In genomic region chr4:47990145-47990544, GRCh38 we compare ENCODE assay signal across 17 cellular contexts. TPM values are rescaled to one million over a fixed set of nuclear protein-coding genes. Genes with fewer than 3 reads are reported as not detected.
DNase-seq lines count a peak whose midpoint lies in the region; ATAC-seq and TF ChIP-seq lines count a peak whose summit lies in the region.
"Had no signal": no experiment of that assay in that cellular context is flagged by ENCODE, and none has a peak within 500 bp of the region (broad histone marks: within the 10 kb centered on the region; RNA-seq: fewer than 3 reads in every experiment).

No MANE protein-coding gene starts in this region.

- no peaks in the 10 kb centered on the region for H3F3A ChIP-seq in PC-3 (ENCODE audit: low read length, unreplicated experiment)

- H2AFZ ChIP-seq in PC-3 (ENCODE audit: low read length), result no peak overlapping the region
- H2AFZ ChIP-seq: GM23248 had no signal

- H3K4me3 ChIP-seq in PC-3 (ENCODE audit: low read length) (no peak overlapping the region), choroid plexus epithelial cell (ENCODE audit: low read depth, low read length) (no peak overlapping the region)
- H3K4me3 ChIP-seq: A549, GM23248 had no signal

- H3K36me3 ChIP-seq in PC-3 (ENCODE audit: low read depth, low read length), result no peaks in the 10 kb centered on the region

- no TSS peak for BruUV-seq in PC-3 (replicated peaks; lab: Mats Ljungman, UMichigan)

- H3K79me2 ChIP-seq in PC-3 (ENCODE audit: low read length), result no peaks in the 10 kb centered on the region

- no peaks in the 10 kb centered on the region for H3K4me1 ChIP-seq in PC-3 (ENCODE audit: insufficient read depth, low read length)
- H3K4me1 ChIP-seq: A549 had no signal

- H3K9me3 ChIP-seq in PC-3 (ENCODE audit: low read length), result no peaks in the 10 kb centered on the region
- H3K9me3 ChIP-seq: A549 had no signal

- CTCF ChIA-PET in PC-3 (lab: Charles Lee), result no interaction called here

- no peak overlapping the region for H3K9ac ChIP-seq in PC-3 (ENCODE audit: low read length)
- H3K9ac ChIP-seq: GM23248 had no signal

- POLR2A ChIA-PET in PC-3 (lab: Charles Lee; ENCODE audit: unreplicated experiment), result no interaction called here

- peak; percentile 34 for DNase-seq in DMS53 (lab: John Stamatoyannopoulos, UW)
- DNase-seq in DMS53 treated with DMSO at 0.1 percent for 48 hours (lab: John Stamatoyannopoulos, UW; ENCODE audit: unreplicated experiment), result no peak
- DNase-seq in PC-3, result peak; percentile 6
- DNase-seq in choroid plexus epithelial cell (ENCODE audit: low read depth), result peak; percentile 2
- no peak for DNase-seq in C1 segment of cervical spinal cord (lab: John Stamatoyannopoulos, UW)
- DNase-seq in NCI-H2227 (lab: John Stamatoyannopoulos, UW; ENCODE audit: unreplicated experiment), result no peak
- no peak for DNase-seq in NCI-H2029 (lab: John Stamatoyannopoulos, UW)
- DNase-seq: AML-193; CD4-positive, alpha-beta memory T cell; DMS153; DND-41; EL; GM23248; HCEC 1CT; HFFc6 had no signal

- H3K27ac ChIP-seq in PC-3 (ENCODE audit: low read length), result no peak overlapping the region
- H3K27ac ChIP-seq: 22Rv1, A549, GM23248 had no signal

- no peaks in the 10 kb centered on the region for H3K27me3 ChIP-seq in PC-3 (ENCODE audit: low read length)

- no peaks in the 10 kb centered on the region for H4K20me1 ChIP-seq in PC-3 (ENCODE audit: low read length)

- intact Hi-C loops in PC-3 (cut with micrococcal nuclease), result no loop called here

- no peaks in the 10 kb centered on the region for H3K9me2 ChIP-seq in PC-3 (replicated peaks; ENCODE audit: low read length)

- no peak for ATAC-seq in PC-3
- ATAC-seq: A549 had no signal

- TF ChIP-seq CTCF in PC-3 (conservative IDR thresholded peaks at IDR 0.05; ENCODE audit: low read depth, low read length) (no peak), choroid plexus epithelial cell (conservative IDR thresholded peaks at IDR 0.05; ENCODE audit: low read depth, low read length) (no peak)

- no peak overlapping the region for H3K4me2 ChIP-seq in PC-3 (ENCODE audit: low read length)
- H3K4me2 ChIP-seq: A549 had no signal

RNA-seq across cellular contexts. Expression of gene CNGA1, which starts 26.3 kb away (rescaled TPM):
- 0.29 and 1.1 TPM in 2 replicates for total RNA-seq in PC-3 (2014; rRNA removed)
- total RNA-seq: CD4-positive, alpha-beta memory T cell; GM23248; HFFc6 had no signal

RNA-seq across cellular contexts. Expression of gene NIPAL1, which starts 26.4 kb away (rescaled TPM):
- total RNA-seq in PC-3 (2014; rRNA removed), result 5.9 and 7.3 TPM in 2 replicates

Comparison
In these comparisons a context has a peak if more than half of its experiments do, and no peak if none do; other contexts are left out.
1. DNase-seq: peak in DMS53 (single experiment), PC-3 (single experiment) and choroid plexus epithelial cell (single experiment); none in DMS53 treated with DMSO at 0.1 percent for 48 hours (single experiment), C1 segment of cervical spinal cord (0 of 14), NCI-H2227 (single experiment) and NCI-H2029 (single experiment).